ENCODE assay signal across 1 cellular context in the genomic region with DNA sequence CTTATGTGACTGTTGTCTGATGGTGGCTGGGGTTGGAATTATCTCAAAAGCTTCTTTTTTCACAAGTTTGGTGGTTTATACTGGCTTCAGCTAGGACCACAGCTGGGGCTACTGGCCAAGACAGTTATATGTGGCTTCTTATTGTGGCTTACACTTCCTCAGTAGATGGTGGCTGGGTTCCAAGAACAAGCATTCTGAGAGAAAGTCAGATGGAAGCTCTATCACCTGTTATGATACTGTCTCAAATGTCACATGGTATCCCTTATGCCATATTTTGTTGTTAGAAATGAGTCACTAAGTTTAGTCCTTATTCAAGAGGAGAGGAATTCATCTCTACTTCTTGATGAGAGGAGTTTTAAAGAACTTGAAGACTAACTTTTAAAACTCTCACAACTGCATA.
TF ChIP-seq lines count a peak whose summit lies in the region.

No MANE protein-coding gene starts in this region.

TF ChIP-seq in SK-N-SH, 30 proteins besides CTCF, POLR2A, EP300 and RAD21 (continued from another document):
- TF ChIP-seq SIN3A (IDR thresholded peaks at IDR 0.05; ENCODE audit: borderline replicate concordance, low read depth, low read length) (no peak), FOSL2 (IDR thresholded peaks at IDR 0.05; ENCODE audit: borderline replicate concordance, low read depth) (no peak), JUND (IDR thresholded peaks at IDR 0.05) (no peak), FOXM1 (IDR thresholded peaks at IDR 0.05; ENCODE audit: low read depth) (no peak), GATA2 (CRISPR knock-in tag; IDR thresholded peaks at IDR 0.05) (no peak), POLR2AphosphoS5 (IDR thresholded peaks at IDR 0.05; ENCODE audit: low read depth, low read length) (no peak)
- TF ChIP-seq, protein P1, sequence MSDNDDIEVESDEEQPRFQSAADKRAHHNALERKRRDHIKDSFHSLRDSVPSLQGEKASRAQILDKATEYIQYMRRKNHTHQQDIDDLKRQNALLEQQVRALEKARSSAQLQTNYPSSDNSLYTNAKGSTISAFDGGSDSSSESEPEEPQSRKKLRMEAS (IDR thresholded peaks at IDR 0.05; ENCODE audit: low read depth) = no peak
- TF ChIP-seq, protein P2, sequence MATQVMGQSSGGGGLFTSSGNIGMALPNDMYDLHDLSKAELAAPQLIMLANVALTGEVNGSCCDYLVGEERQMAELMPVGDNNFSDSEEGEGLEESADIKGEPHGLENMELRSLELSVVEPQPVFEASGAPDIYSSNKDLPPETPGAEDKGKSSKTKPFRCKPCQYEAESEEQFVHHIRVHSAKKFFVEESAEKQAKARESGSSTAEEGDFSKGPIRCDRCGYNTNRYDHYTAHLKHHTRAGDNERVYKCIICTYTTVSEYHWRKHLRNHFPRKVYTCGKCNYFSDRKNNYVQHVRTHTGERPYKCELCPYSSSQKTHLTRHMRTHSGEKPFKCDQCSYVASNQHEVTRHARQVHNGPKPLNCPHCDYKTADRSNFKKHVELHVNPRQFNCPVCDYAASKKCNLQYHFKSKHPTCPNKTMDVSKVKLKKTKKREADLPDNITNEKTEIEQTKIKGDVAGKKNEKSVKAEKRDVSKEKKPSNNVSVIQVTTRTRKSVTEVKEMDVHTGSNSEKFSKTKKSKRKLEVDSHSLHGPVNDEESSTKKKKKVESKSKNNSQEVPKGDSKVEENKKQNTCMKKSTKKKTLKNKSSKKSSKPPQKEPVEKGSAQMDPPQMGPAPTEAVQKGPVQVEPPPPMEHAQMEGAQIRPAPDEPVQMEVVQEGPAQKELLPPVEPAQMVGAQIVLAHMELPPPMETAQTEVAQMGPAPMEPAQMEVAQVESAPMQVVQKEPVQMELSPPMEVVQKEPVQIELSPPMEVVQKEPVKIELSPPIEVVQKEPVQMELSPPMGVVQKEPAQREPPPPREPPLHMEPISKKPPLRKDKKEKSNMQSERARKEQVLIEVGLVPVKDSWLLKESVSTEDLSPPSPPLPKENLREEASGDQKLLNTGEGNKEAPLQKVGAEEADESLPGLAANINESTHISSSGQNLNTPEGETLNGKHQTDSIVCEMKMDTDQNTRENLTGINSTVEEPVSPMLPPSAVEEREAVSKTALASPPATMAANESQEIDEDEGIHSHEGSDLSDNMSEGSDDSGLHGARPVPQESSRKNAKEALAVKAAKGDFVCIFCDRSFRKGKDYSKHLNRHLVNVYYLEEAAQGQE (IDR thresholded peaks at IDR 0.05; ENCODE audit: low read depth, low read length) = no peak
